In the genomic region with DNA sequence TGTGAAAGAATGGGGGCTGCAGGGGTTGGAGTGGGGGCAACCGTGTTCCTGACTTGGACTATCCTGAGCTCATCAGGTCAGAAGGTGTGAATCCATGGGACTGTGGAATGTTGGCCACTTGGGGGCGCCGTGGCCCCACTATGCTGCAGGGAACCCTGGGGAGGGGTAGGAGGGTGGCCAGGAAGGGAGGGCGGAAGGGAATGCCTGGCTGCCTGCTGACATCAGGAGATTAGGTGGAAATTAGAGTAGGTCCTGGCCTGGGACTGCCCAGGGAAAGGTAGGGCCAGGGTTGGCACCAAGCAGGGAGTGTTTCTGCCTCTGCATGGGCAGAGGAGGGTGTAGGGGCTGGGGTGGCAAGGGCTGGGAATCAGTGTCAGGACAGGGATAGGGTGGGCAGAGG, we compare ENCODE assay signal across 8 cellular contexts.
A peak's percentile ranks its signal among the peaks of the same experiment; 100 is the strongest.
DNase-seq lines count a peak whose midpoint lies in the region; ATAC-seq and TF ChIP-seq lines count a peak whose summit lies in the region.
"Had no signal": no experiment of that assay in that cellular context is flagged by ENCODE, and none has a peak within 500 bp of the region (broad histone marks: within the 10 kb centered on the region; RNA-seq: fewer than 3 reads in every experiment).

No MANE protein-coding gene starts in this region.

- TF ChIP-seq CTCF in GM12864 (IDR thresholded peaks at IDR 0.05; ENCODE audit: low read depth, low read length, missing control alignments) (peak; percentile 54), HL-60 (IDR thresholded peaks at IDR 0.05; ENCODE audit: insufficient read depth, low read length) (peak; percentile 32), fibroblast of villous mesenchyme (IDR thresholded peaks at IDR 0.05; ENCODE audit: insufficient read depth, low read depth, low read length) (peak; percentile 32)

- no peak for DNase-seq in GM12864 (ENCODE audit: low read depth)
- peak in 1 of 2 experiments; percentile 41 for DNase-seq in HL-60 (ENCODE audit: low read depth in 1 of 2, low spot score in 1 of 2)
- peak; percentile 46 for DNase-seq in activated CD4-positive, alpha-beta T cell treated with anti-CD3 and anti-CD28 coated beads, Interleukin-2, amount 50 U/mL, for 1 hour
- DNase-seq in fibroblast of villous mesenchyme (ENCODE audit: low read depth): peak; percentile 6
- DNase-seq in stimulated activated CD4-positive, alpha-beta T cell treated with anti-CD3 and anti-CD28 coated beads, Interleukin-2, amount 100 ng/mL, for 48 hours: peak; percentile 49 to 60
- DNase-seq: natural killer cell had no signal

- H3K27ac ChIP-seq in HL-60 (replicated peaks): no peak overlapping the region

- ATAC-seq in HG02884 (IDR thresholded peaks at IDR 0.05; ENCODE audit: unreplicated experiment) (no peak), HG02798 (IDR thresholded peaks at IDR 0.05; ENCODE audit: poor library complexity, unreplicated experiment) (no peak)

- H3K27me3 ChIP-seq in HL-60 (ENCODE audit: insufficient read depth, poor library complexity, severe bottlenecking): no peaks in the 10 kb centered on the region

- H3K4me3 ChIP-seq in GM12864 (ENCODE audit: low read depth, low read length) (no peak overlapping the region), HL-60 (replicated peaks; ENCODE audit: insufficient read depth, low read length) (no peak overlapping the region), fibroblast of villous mesenchyme (ENCODE audit: low read depth, low read length) (no peak overlapping the region)
